ENCODE assay signal across 12 cellular contexts in the genomic region with DNA sequence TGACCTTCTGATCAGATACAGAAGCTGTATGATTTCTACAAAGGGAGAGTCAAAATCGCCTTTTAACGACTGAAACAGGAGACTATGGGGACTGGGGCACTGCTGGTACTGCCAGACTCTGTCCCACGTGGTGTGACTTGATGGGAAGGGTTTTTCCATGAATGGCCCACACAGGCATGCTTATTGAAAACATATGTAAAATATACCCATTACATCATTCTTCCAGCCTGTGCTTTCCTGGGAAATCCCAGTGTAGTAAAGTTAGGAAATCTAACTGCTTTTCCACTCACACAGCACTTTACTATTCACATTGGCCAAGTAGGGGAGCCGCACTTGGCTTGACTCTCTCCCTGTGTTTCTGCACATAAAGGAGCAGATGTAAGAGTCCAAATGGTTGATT.
DNase-seq lines count a peak whose midpoint lies in the region; ATAC-seq, FAIRE-seq and TF ChIP-seq lines count a peak whose summit lies in the region.
"Had no signal": no experiment of that assay in that cellular context is flagged by ENCODE, and none has a peak within 500 bp of the region (broad histone marks: within the 10 kb centered on the region; RNA-seq: fewer than 3 reads in every experiment).

No MANE protein-coding gene starts in this region.

- peak; percentile 27 for DNase-seq in HepG2 (ENCODE audit: low spot score)
- no peak for DNase-seq in right lobe of liver
- DNase-seq in glutamatergic neuron, result no peak
- no peak for DNase-seq in thyroid gland
- no peak for DNase-seq in NCI-H2107 (lab: John Stamatoyannopoulos, UW)
- DNase-seq: activated CD4-positive, alpha-beta T cell treated with anti-CD3 and anti-CD28 coated beads for 1 hour; head of caudate nucleus had no signal

- peaks cover 0 to 3% of the 10 kb centered on the region in 2 experiments; a peak in 2 of 5 replicates for H3K27me3 ChIP-seq in HepG2 (ENCODE audit: control insufficient read depth in 1 of 2, insufficient read depth in 2 of 2, low read length in 2 of 2)
- no peaks in the 10 kb centered on the region for H3K27me3 ChIP-seq in right lobe of liver
- H3K27me3 ChIP-seq in esophagus (ENCODE audit: control insufficient read depth in 1 of 2, insufficient read depth in 2 of 2, low read length in 2 of 2), result no peaks in the 10 kb centered on the region
- H3K27me3 ChIP-seq in mucosa of rectum (ENCODE audit: control insufficient read depth in 2 of 2, insufficient read depth in 2 of 2, low read length in 2 of 2), result no peaks in the 10 kb centered on the region
- no peaks in the 10 kb centered on the region for H3K27me3 ChIP-seq in thyroid gland

- no peak for TF ChIP-seq RAD21 in HepG2 (CRISPR knock-in tag; IDR thresholded peaks at IDR 0.05)

- no peak overlapping the region for H3K27ac Mint-ChIP-seq in glutamatergic neuron (ENCODE audit: unreplicated experiment)
- H3K27ac Mint-ChIP-seq: activated naive CD4-positive, alpha-beta T cell treated with anti-CD3 and anti-CD28 coated beads, Interleukin-2, amount 50 U/mL, for 72 hours had no signal

- H3K4me1 ChIP-seq in HepG2 (ENCODE audit: insufficient read depth, low read length) (peaks cover 48% of the 10 kb centered on the region), right lobe of liver (peaks cover 0 to 15% (median 5%) of the 10 kb centered on the region in 4 donors), esophagus (ENCODE audit: control insufficient read depth in 2 of 2, insufficient read depth in 2 of 2, low read length in 1 of 2) (peaks cover 2 to 4% of the 10 kb centered on the region in 2 donors), mucosa of rectum (ENCODE audit: control insufficient read depth in 2 of 2, insufficient read depth in 2 of 2, low read length in 2 of 2) (no peaks in the 10 kb centered on the region), thyroid gland (no peaks in the 10 kb centered on the region)

- no peaks in the 10 kb centered on the region for H3K79me2 ChIP-seq in HepG2 (ENCODE audit: insufficient read depth, low read length)

- H3K27me3 Mint-ChIP-seq in glutamatergic neuron (ENCODE audit: unreplicated experiment), result peaks cover 4% of the 10 kb centered on the region

- WGBS in HepG2 (ENCODE audit: low lambda C conversion rate), result 26% methylated on average over 4 of the region's 4 CpGs
- WGBS in right lobe of liver (ENCODE audit: insufficient coverage, low coverage, low lambda C conversion rate, missing lambda C conversion rate), result 69% methylated on average over 3 of the region's 4 CpGs
- WGBS in esophagus, 2 donors, result 42 to 63% methylated on average over 4 of the region's 4 CpGs
- WGBS in thyroid gland, 2 donors, result 65 to 76% methylated on average over 4 of the region's 4 CpGs

- intact Hi-C loops in HepG2 (cut with micrococcal nuclease; ENCODE audit: unreplicated experiment) (loop anchor here (2.0 kb wide), 1 partner anchor 38 kb away; no protein-coding TSS in a partner anchor), right lobe of liver (cut with DNase I) (no loop called here), thyroid gland (cut with DNase I) (no loop called here)

- H3K9ac ChIP-seq in HepG2 (ENCODE audit: insufficient read depth, low read depth, low read length), result no peak overlapping the region
- H3K9ac ChIP-seq in mucosa of rectum (ENCODE audit: low read depth in 1 of 2, low read length in 2 of 2), result no peak overlapping the region

- in situ Hi-C loops in HepG2 (cut with HindIII; ENCODE audit: extremely low pct_ligation_motif_present, low pct_unique_long_range_greater_than_20kb), result no loop called here

- TF ChIP-seq CTCF in HepG2 (CRISPR knock-in tag; IDR thresholded peaks at IDR 0.05) (no peak), right lobe of liver (IDR thresholded peaks at IDR 0.05) (no peak), glutamatergic neuron (IDR thresholded peaks at IDR 0.05; ENCODE audit: partially characterized antibody, unreplicated experiment) (no peak), thyroid gland (IDR thresholded peaks at IDR 0.05) (no peak)

- CTCF ChIA-PET in HepG2 (lab: Yijun Ruan, JAX; ENCODE audit: low intra/inter-chr PET ratio, low total read pairs), result no interaction called here

- H3K4me2 ChIP-seq in HepG2 (ENCODE audit: low read depth, low read length), result peak overlapping the region; percentile 67

- H3K36me3 Mint-ChIP-seq in glutamatergic neuron (ENCODE audit: unreplicated experiment), result no peaks in the 10 kb centered on the region
- H3K36me3 Mint-ChIP-seq: activated naive CD4-positive, alpha-beta T cell treated with anti-CD3 and anti-CD28 coated beads, Interleukin-2, amount 50 U/mL, for 72 hours had no signal

- H3K36me3 ChIP-seq in HepG2 (replicated peaks in 1 of 2; ENCODE audit: control insufficient read depth in 1 of 2, insufficient read depth in 2 of 2, low read length in 2 of 2) (no peaks in the 10 kb centered on the region), right lobe of liver (no peaks in the 10 kb centered on the region), esophagus (ENCODE audit: control insufficient read depth in 2 of 2, insufficient read depth in 2 of 2, low read length in 1 of 2) (no peaks in the 10 kb centered on the region), mucosa of rectum (ENCODE audit: control insufficient read depth in 2 of 2, insufficient read depth in 2 of 2, low read length in 2 of 2) (no peaks in the 10 kb centered on the region), thyroid gland (no peaks in the 10 kb centered on the region)

- peak overlapping the region; percentile 20 for H2AFZ ChIP-seq in HepG2 (ENCODE audit: low read length)

- ATAC-seq in HepG2, result peak; percentile 19
- no peak for ATAC-seq in right lobe of liver
- no peak for ATAC-seq in GM18858 (IDR thresholded peaks at IDR 0.05; ENCODE audit: unreplicated experiment)

- no TSS peak for BruUV-seq in HepG2 (replicated peaks; lab: Mats Ljungman, UMichigan)

- POLR2A ChIA-PET in HepG2 (lab: Yijun Ruan, JAX), result interaction anchor here (1.4 kb wide), 1 partner anchor 38 kb away, joined by 8 read pairs; no protein-coding TSS in a partner anchor

- no peak for FAIRE-seq in HepG2 (lab: Jason Lieb, UNC)
- FAIRE-seq: A204.1 had no signal

- no peak overlapping the region for H3K4me3 Mint-ChIP-seq in glutamatergic neuron (ENCODE audit: unreplicated experiment)

- no peak overlapping the region for H3K27ac ChIP-seq in HepG2 (ENCODE audit: extremely low read length, insufficient read depth, low read length)
- H3K27ac ChIP-seq in right lobe of liver, result no peak overlapping the region
- H3K27ac ChIP-seq in esophagus (ENCODE audit: low read depth in 2 of 2, low read length in 1 of 2), result peak overlapping the region; percentile 42 to 53
- peak overlapping the region; percentile 45 to 61 for H3K27ac ChIP-seq in mucosa of rectum (ENCODE audit: low read depth in 2 of 2, low read length in 2 of 2)
- no peak overlapping the region for H3K27ac ChIP-seq in thyroid gland

- TF ChIP-seq POLR2A in HepG2 (IDR thresholded peaks at IDR 0.05; ENCODE audit: insufficient read depth in 1 of 2, low read depth in 2 of 2, low read length in 2 of 2), result no peak
- TF ChIP-seq POLR2A in right lobe of liver (IDR thresholded peaks at IDR 0.05), result no peak
- TF ChIP-seq POLR2A in thyroid gland (IDR thresholded peaks at IDR 0.05), result no peak

- H4K20me1 ChIP-seq in HepG2 (ENCODE audit: insufficient read depth, low read length), result no peaks in the 10 kb centered on the region

- H3K9me3 ChIP-seq in HepG2 (ENCODE audit: low read length), result no peaks in the 10 kb centered on the region
- no peaks in the 10 kb centered on the region for H3K9me3 ChIP-seq in right lobe of liver
- H3K9me3 ChIP-seq in esophagus (ENCODE audit: control insufficient read depth in 2 of 2, insufficient read depth in 1 of 2, low read depth in 1 of 2, low read length in 1 of 2), result no peaks in the 10 kb centered on the region
- H3K9me3 ChIP-seq in mucosa of rectum (ENCODE audit: control insufficient read depth in 2 of 2, low read length in 2 of 2), result no peaks in the 10 kb centered on the region
- no peaks in the 10 kb centered on the region for H3K9me3 ChIP-seq in thyroid gland

- peak overlapping the region in 1 of 3 experiments; percentile 6; a peak in 1 of 6 replicates for H3K4me3 ChIP-seq in HepG2 (replicated peaks in 1 of 3; ENCODE audit: insufficient read depth in 1 of 3, low read depth in 2 of 3, low read length in 3 of 3)
- H3K4me3 ChIP-seq in right lobe of liver, result no peak overlapping the region
- H3K4me3 ChIP-seq in esophagus (ENCODE audit: low read depth in 1 of 2, low read length in 2 of 2), result no peak overlapping the region
- H3K4me3 ChIP-seq in mucosa of rectum (ENCODE audit: low read length in 2 of 2), result no peak overlapping the region
- no peak overlapping the region for H3K4me3 ChIP-seq in thyroid gland (replicated peaks in 1 of 3)

- peaks cover 8% of the 10 kb centered on the region for H3K4me1 Mint-ChIP-seq in glutamatergic neuron (ENCODE audit: low read depth, unreplicated experiment)

- H3K9me3 Mint-ChIP-seq in glutamatergic neuron (ENCODE audit: unreplicated experiment), result no peaks in the 10 kb centered on the region
- H3K9me3 Mint-ChIP-seq: activated naive CD4-positive, alpha-beta T cell treated with anti-CD3 and anti-CD28 coated beads, Interleukin-2, amount 50 U/mL, for 72 hours had no signal

- TF ChIP-seq EP300 in HepG2 (IDR thresholded peaks at IDR 0.05; ENCODE audit: low read depth in 2 of 2, low read length in 2 of 2), result no peak
- no peak for TF ChIP-seq EP300 in HepG2 (CRISPR knock-in tag; IDR thresholded peaks at IDR 0.05; ENCODE audit: borderline replicate concordance)

TF ChIP-seq in HepG2, 621 proteins besides CTCF, POLR2A, EP300 and RAD21:
- TF ChIP-seq, protein P1, sequence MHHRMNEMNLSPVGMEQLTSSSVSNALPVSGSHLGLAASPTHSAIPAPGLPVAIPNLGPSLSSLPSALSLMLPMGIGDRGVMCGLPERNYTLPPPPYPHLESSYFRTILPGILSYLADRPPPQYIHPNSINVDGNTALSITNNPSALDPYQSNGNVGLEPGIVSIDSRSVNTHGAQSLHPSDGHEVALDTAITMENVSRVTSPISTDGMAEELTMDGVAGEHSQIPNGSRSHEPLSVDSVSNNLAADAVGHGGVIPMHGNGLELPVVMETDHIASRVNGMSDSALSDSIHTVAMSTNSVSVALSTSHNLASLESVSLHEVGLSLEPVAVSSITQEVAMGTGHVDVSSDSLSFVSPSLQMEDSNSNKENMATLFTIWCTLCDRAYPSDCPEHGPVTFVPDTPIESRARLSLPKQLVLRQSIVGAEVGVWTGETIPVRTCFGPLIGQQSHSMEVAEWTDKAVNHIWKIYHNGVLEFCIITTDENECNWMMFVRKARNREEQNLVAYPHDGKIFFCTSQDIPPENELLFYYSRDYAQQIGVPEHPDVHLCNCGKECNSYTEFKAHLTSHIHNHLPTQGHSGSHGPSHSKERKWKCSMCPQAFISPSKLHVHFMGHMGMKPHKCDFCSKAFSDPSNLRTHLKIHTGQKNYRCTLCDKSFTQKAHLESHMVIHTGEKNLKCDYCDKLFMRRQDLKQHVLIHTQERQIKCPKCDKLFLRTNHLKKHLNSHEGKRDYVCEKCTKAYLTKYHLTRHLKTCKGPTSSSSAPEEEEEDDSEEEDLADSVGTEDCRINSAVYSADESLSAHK (CRISPR knock-in tag; IDR thresholded peaks at IDR 0.05; ENCODE audit: borderline replicate concordance), result no peak
- TF ChIP-seq ZSCAN21 (CRISPR knock-in tag; IDR thresholded peaks at IDR 0.05; ENCODE audit: borderline replicate concordance), result 0 out of 2 replicates have a peak, but pooled peaks have one; percentile 44

Comparison
In these comparisons a context has a peak if more than half of its experiments do, and no peak if none do; other contexts are left out.
1. H3K27ac ChIP-seq: peak in esophagus (2 of 2) and mucosa of rectum (2 of 2); none in HepG2 (single experiment), right lobe of liver (0 of 3) and thyroid gland (0 of 3).